In genomic region chr4:146916479-146917076, GRCh38 we compare ENCODE assay signal across 8 cellular contexts. TPM values are rescaled to one million over a fixed set of nuclear protein-coding genes. Genes with fewer than 3 reads are reported as not detected.
DNase-seq lines count a peak whose midpoint lies in the region; ATAC-seq and TF ChIP-seq lines count a peak whose summit lies in the region.

No MANE protein-coding gene starts in this region.

- H3K9me3 ChIP-seq in hepatocyte (ENCODE audit: low read depth) (no peaks in the 10 kb centered on the region), upper lobe of left lung (no peaks in the 10 kb centered on the region)

- H3K4me3 ChIP-seq in AG10803 (ENCODE audit: low read length) (no peak overlapping the region), WI38 (ENCODE audit: low read depth, low read length) (no peak overlapping the region), hepatocyte (no peak overlapping the region), upper lobe of left lung (no peak overlapping the region)

- H3K9me2 ChIP-seq in hepatocyte (replicated peaks; ENCODE audit: insufficient read depth) = no peaks in the 10 kb centered on the region

- H3K36me3 ChIP-seq in hepatocyte (replicated peaks; ENCODE audit: insufficient read depth, low read depth) (no peaks in the 10 kb centered on the region), upper lobe of left lung (no peaks in the 10 kb centered on the region)

- peaks cover 12% of the 10 kb centered on the region for H3K27me3 ChIP-seq in hepatocyte
- no peaks in the 10 kb centered on the region for H3K27me3 ChIP-seq in upper lobe of left lung

- TF ChIP-seq EP300 in upper lobe of left lung (IDR thresholded peaks at IDR 0.05) = no peak

- no peaks in the 10 kb centered on the region for H3K79me2 ChIP-seq in hepatocyte

- H3K4me2 ChIP-seq in hepatocyte = no peak overlapping the region

- H2AFZ ChIP-seq in hepatocyte = no peak overlapping the region

- H4K20me1 ChIP-seq in hepatocyte (ENCODE audit: insufficient read depth, poor library complexity, severe bottlenecking) = no peaks in the 10 kb centered on the region

- H3K27ac ChIP-seq in hepatocyte = no peak overlapping the region
- no peak overlapping the region for H3K27ac ChIP-seq in upper lobe of left lung

- DNase-seq in AG10803 (ENCODE audit: low read depth) (peak; percentile 48), hepatocyte (ENCODE audit: low spot score) (peak; percentile 48), upper lobe of left lung (no peak)

- TF ChIP-seq CTCF in AG10803 (conservative IDR thresholded peaks at IDR 0.05; ENCODE audit: low read length) (peak; percentile 89), GM12872 (IDR thresholded peaks at IDR 0.05; ENCODE audit: insufficient read depth, low read depth, low read length) (peak; percentile 56; the same call in 2 of the 3 replicates), LNCAP (IDR thresholded peaks at IDR 0.05) (peak; percentile 77), WI38 (IDR thresholded peaks at IDR 0.05; ENCODE audit: low read depth, low read length) (peak; percentile 37; the same call in 1 of the 2 replicates), hepatocyte (IDR thresholded peaks at IDR 0.05; ENCODE audit: poor library complexity) (peak; percentile 87), upper lobe of left lung (IDR thresholded peaks at IDR 0.05) (peak; percentile 41 to 73 (median 56))

- TF ChIP-seq POLR2A in upper lobe of left lung (IDR thresholded peaks at IDR 0.05) = no peak

- ATAC-seq in upper lobe of left lung (ENCODE audit: low FRiP score in 2 of 2) (no peak), GM21737 (IDR thresholded peaks at IDR 0.05; ENCODE audit: unreplicated experiment) (no peak), GM19351 (IDR thresholded peaks at IDR 0.05; ENCODE audit: unreplicated experiment) (no peak)

- no peaks in the 10 kb centered on the region for H3K4me1 ChIP-seq in hepatocyte (ENCODE audit: insufficient read depth)
- H3K4me1 ChIP-seq in upper lobe of left lung = no peaks in the 10 kb centered on the region

RNA-seq across cellular contexts. Expression of gene TTC29, which starts 29.1 kb away (rescaled TPM):
- 0.12 and 0.13 TPM in 2 replicates for total RNA-seq in hepatocyte
- polyA plus RNA-seq in hepatocyte = 0.66 TPM in 1 of 2 replicates, not detected in the other
- 10 to 100 TPM in 1 of 6 donors, 1 to 10 TPM in 4, under 1 TPM in 1; 0.11 to 12.8 (median 2.2) TPM for total RNA-seq in upper lobe of left lung

Comparison
In these comparisons a context has a peak if more than half of its experiments do, and no peak if none do; other contexts are left out.
1. DNase-seq: peak in AG10803 (single experiment) and hepatocyte (single experiment); none in upper lobe of left lung (0 of 2).
2. CTCF ChIP-seq: peak in every context shown above with its lines; median percentile 89 in AG10803; 87 in hepatocyte; 77 in LNCAP; 56 in GM12872; 56 in upper lobe of left lung; 37 in WI38.